ENCODE assay signal across 8 cellular contexts in the genomic region with DNA sequence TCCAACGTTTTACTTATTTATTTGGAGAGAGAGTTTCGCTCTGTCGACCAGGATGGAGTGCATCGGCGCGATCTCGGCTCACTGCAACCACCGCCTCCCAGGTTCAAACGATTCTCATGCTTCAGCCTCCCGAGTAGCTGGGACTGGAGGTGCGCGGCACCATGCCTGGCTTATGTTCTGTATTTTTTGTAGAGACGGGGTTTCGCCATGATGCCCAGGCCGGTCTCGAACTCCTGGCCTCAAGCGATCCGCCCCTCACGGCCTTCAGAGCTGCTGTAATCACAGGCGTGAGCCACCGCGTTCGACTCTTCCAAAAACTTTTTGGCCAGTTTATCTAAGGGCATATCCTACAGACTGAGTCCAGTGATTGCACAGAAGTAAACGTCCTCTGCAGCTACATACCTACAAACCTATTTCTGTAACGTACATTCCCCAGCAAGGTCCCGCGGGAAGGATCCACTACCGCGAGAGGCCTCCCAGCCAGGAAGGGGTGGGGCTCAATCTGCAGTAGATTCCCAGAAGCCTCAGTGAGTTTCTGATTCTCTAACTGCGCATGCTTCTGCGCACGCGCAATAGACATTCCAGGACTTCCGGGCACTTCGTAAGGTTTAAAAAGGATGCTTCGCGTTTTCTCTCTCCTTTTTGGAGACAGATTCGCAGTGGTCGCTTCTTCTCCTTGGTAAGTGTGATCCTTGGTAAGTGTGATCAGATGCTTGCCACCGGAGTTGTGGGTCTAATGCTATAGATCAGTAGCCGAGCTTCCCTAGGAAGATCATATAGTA. TPM values are rescaled to one million over a fixed set of nuclear protein-coding genes. Genes with fewer than 3 reads are reported as not detected.
DNase-seq lines count a peak whose midpoint lies in the region; ATAC-seq, FAIRE-seq and TF ChIP-seq lines count a peak whose summit lies in the region.

RCC1 (plus strand) TSS at position 638 of the 782 bp plus-strand sequence. CDS start 23,824 bp downstream, outside the sequence.

- peaks cover 27% of the 10 kb centered on the region for H3K79me2 ChIP-seq in keratinocyte (ENCODE audit: control insufficient read depth, insufficient read depth, low read length)

- peak within 1 kb of the TSS; percentile 81 for H3K4me3 ChIP-seq in AG09309 (ENCODE audit: control insufficient read depth, low read depth, low read length)
- H3K4me3 ChIP-seq in keratinocyte (ENCODE audit: control insufficient read depth in 2 of 3, extremely low read depth in 1 of 3, insufficient read depth in 2 of 3, low read depth in 1 of 3, low read length in 3 of 3): peak within 1 kb of the TSS; percentile 73 to 87 (median 86)

- ATAC-seq in GM19025 (IDR thresholded peaks at IDR 0.05; ENCODE audit: low read depth, unreplicated experiment) (peak; percentile 69), HG03342 (IDR thresholded peaks at IDR 0.05; ENCODE audit: unreplicated experiment) (peak; percentile 64)
- peak; percentile 78 to 80 for ATAC-seq in activated CD4-positive, CD25-positive, alpha-beta regulatory T cell treated with anti-CD3 and anti-CD28 coated beads, Interleukin-2, amount 50 U/mL, for 24 hours

- H3K9me3 ChIP-seq in keratinocyte (ENCODE audit: control insufficient read depth, low read depth, low read length): no peaks in the 10 kb centered on the region

- dilution Hi-C loops in keratinocyte (cut with MboI; ENCODE audit: extremely low pct_ligation_motif_present, low sequenced_read_pairs): no loop called here

- H3K4me1 ChIP-seq in keratinocyte (ENCODE audit: control insufficient read depth, extremely low read depth, insufficient read depth, low read length): peaks cover 19% of the 10 kb centered on the region

- peak within 1 kb of the TSS; percentile 95 for H2AFZ ChIP-seq in keratinocyte (ENCODE audit: control insufficient read depth, low read length)

- no peak for TF ChIP-seq CTCF in AG09309 (IDR thresholded peaks at IDR 0.05; ENCODE audit: control insufficient read depth, insufficient read depth, low read depth, low read length, missing control alignments)
- no peak for TF ChIP-seq CTCF in keratinocyte (optimal IDR thresholded peaks at IDR 0.05 in 1 of 3, IDR thresholded peaks at IDR 0.05 in 1 of 3, conservative IDR thresholded peaks at IDR 0.05 in 1 of 3; ENCODE audit: extremely low read depth in 1 of 3, insufficient read depth in 2 of 3, low read length in 3 of 3)

- H3K27me3 ChIP-seq in keratinocyte (ENCODE audit: control insufficient read depth, extremely low read depth, insufficient read depth, low read length): no peaks in the 10 kb centered on the region

- peaks cover 14% of the 10 kb centered on the region for H4K20me1 ChIP-seq in keratinocyte (ENCODE audit: control insufficient read depth, extremely low read depth, insufficient read depth, low read length)

- FAIRE-seq in keratinocyte (lab: Jason Lieb, UNC): peak; percentile 78

- H3K4me2 ChIP-seq in keratinocyte (ENCODE audit: control insufficient read depth, extremely low read depth, insufficient read depth, low read depth, low read length): peak within 1 kb of the TSS; percentile 98

- peak within 1 kb of the TSS; percentile 98 for H3K9ac ChIP-seq in keratinocyte (ENCODE audit: control insufficient read depth, extremely low read depth, insufficient read depth, low read length)

- peaks cover 24 to 44% of the 10 kb centered on the region in 2 experiments for H3K36me3 ChIP-seq in keratinocyte (ENCODE audit: control insufficient read depth in 2 of 2, extremely low read depth in 1 of 2, insufficient read depth in 2 of 2, low read length in 2 of 2)

- no peaks in the 10 kb centered on the region for H3K9me1 ChIP-seq in keratinocyte (ENCODE audit: control insufficient read depth, extremely low read depth, insufficient read depth, low read length)

- peak; percentile 97 for DNase-seq in AG09309 (ENCODE audit: low read depth)
- DNase-seq in NCI-H446 treated with DMSO at 0.1 percent for 48 hours (lab: John Stamatoyannopoulos, UW): peak; percentile 98
- DNase-seq in cerebellar cortex (ENCODE audit: low spot score): peak; percentile 99
- peak; percentile 96 for DNase-seq in keratinocyte (ENCODE audit: low read depth, low spot score)
- peak; percentile 83 to 90 for DNase-seq in stimulated activated CD4-positive, alpha-beta T cell treated with anti-CD3 and anti-CD28 coated beads, Interleukin-15, amount 100 ng/mL, for 1 hour (ENCODE audit: low read depth in 1 of 2, low spot score in 1 of 2)

- H3K27ac ChIP-seq in keratinocyte (ENCODE audit: control insufficient read depth, insufficient read depth, low read length): peak within 1 kb of the TSS; percentile 86

RNA-seq across cellular contexts. Expression of gene RCC1, which starts in this region (rescaled TPM):
- 23.8 to 45.8 TPM (median 38.6 TPM) in 3 replicates for polyA plus RNA-seq in keratinocyte
- 30.4 TPM for polyA plus RNA-seq in keratinocyte (2011; ENCODE audit: low read depth)
- 23.9 and 27.2 TPM in 2 replicates for polyA plus RNA-seq in keratinocyte (2011; cell fraction: cytosol; rRNA removed)
- polyA plus RNA-seq in keratinocyte (2011; cell fraction: nucleus; rRNA removed): 28.8 and 29.7 TPM in 2 replicates
- 45.0 and 52.8 TPM in 2 replicates for polyA plus RNA-seq in keratinocyte (2012; ENCODE audit: low replicate concordance)
- 25.6 to 61.5 TPM (median 53.6 TPM) in 3 replicates for polyA minus RNA-seq in keratinocyte
- polyA minus RNA-seq in keratinocyte (2011; cell fraction: cytosol; rRNA and poly(A)+ RNA removed): 31.5 TPM
- polyA minus RNA-seq in keratinocyte (2011; cell fraction: nucleus; rRNA and poly(A)+ RNA removed): 16.9 and 20.2 TPM in 2 replicates

Comparison
In these comparisons a context has a peak if more than half of its experiments do, and no peak if none do; other contexts are left out.
1. Peak in every context shown above with its lines: DNase-seq, ATAC-seq, H3K4me3 ChIP-seq and H3K27ac ChIP-seq.